In the genomic region with DNA sequence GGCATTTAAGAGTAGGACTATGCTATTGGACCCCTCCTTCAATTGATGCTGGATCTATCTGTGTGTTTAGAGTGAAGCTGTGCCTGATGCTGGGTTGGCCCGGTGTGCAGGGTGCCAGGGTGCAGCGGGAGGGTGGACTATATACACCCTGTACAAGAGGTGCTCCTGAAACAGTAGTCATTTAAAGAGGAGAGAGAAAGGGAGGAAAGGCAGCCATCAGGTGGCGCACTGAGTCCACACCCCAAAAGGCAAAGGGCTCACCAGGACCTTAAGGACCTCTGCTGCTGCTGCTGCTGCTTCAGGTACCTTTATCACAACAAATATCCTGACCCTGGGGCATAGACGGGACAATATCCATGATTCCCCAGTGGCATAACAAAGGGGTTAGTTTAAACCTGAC, we compare ENCODE assay signal across 8 cellular contexts. TPM values are rescaled to one million over a fixed set of nuclear protein-coding genes. Genes with fewer than 3 reads are reported as not detected.
DNase-seq lines count a peak whose midpoint lies in the region; ATAC-seq, FAIRE-seq and TF ChIP-seq lines count a peak whose summit lies in the region.

No MANE protein-coding gene starts in this region.

- no peaks in the 10 kb centered on the region for H3K9me2 ChIP-seq in DOHH2 (replicated peaks; ENCODE audit: control insufficient read depth, low read length)

- H3K4me3 ChIP-seq in DOHH2 (ENCODE audit: low read length) (no peak overlapping the region), small intestine (ENCODE audit: low read depth in 1 of 2, low read length in 2 of 2) (no peak overlapping the region)

- ATAC-seq in GM19351 (IDR thresholded peaks at IDR 0.05; ENCODE audit: unreplicated experiment) = no peak
- ATAC-seq in GM21360 (IDR thresholded peaks at IDR 0.05; ENCODE audit: unreplicated experiment) = no peak

- no peaks in the 10 kb centered on the region for H4K20me1 ChIP-seq in DOHH2 (ENCODE audit: control insufficient read depth, insufficient read depth, low read depth, low read length)

- H3K4me2 ChIP-seq in DOHH2 (ENCODE audit: low read length) = no peak overlapping the region

- peak; percentile 73 for TF ChIP-seq CTCF in DOHH2 (IDR thresholded peaks at IDR 0.05; ENCODE audit: low read depth, low read length, poor library complexity, severe bottlenecking)

- H3K27ac ChIP-seq in DOHH2 (ENCODE audit: low read depth, low read length) (no peak overlapping the region), small intestine (ENCODE audit: low read depth in 1 of 2, low read length in 1 of 2) (no peak overlapping the region)

- 16 to 39% (median 26%) methylated on average over 4 of the region's 4 CpGs for WGBS in small intestine, 3 donors

- no peaks in the 10 kb centered on the region for H3K79me2 ChIP-seq in DOHH2 (ENCODE audit: control insufficient read depth, low read length)

- H3K36me3 ChIP-seq in DOHH2 (ENCODE audit: control insufficient read depth, low read length) (no peaks in the 10 kb centered on the region), small intestine (ENCODE audit: control insufficient read depth in 2 of 2, insufficient read depth in 2 of 2, low read length in 2 of 2) (no peaks in the 10 kb centered on the region)

- peaks cover 7% of the 10 kb centered on the region for H3K9me3 ChIP-seq in DOHH2 (ENCODE audit: control insufficient read depth, insufficient read depth, low read length)
- peaks cover 2% of the 10 kb centered on the region for H3K9me3 ChIP-seq in small intestine (ENCODE audit: control insufficient read depth, low read depth)

- no peaks in the 10 kb centered on the region for H3K27me3 ChIP-seq in DOHH2 (ENCODE audit: control insufficient read depth, low read length)
- no peaks in the 10 kb centered on the region for H3K27me3 ChIP-seq in small intestine (ENCODE audit: control insufficient read depth in 2 of 2, insufficient read depth in 2 of 2, low read length in 2 of 2)

- no peak for FAIRE-seq in small intestine (lab: Jason Lieb, UNC)

- H3K4me1 ChIP-seq in DOHH2 (ENCODE audit: control insufficient read depth, low read length) (no peaks in the 10 kb centered on the region), small intestine (ENCODE audit: control insufficient read depth in 2 of 2, insufficient read depth in 1 of 2, low read depth in 1 of 2, low read length in 1 of 2) (no peaks in the 10 kb centered on the region)

- peak; percentile 7 for DNase-seq in SW480 (ENCODE audit: low spot score)
- DNase-seq in activated naive CD8-positive, alpha-beta T cell treated with anti-CD3 and anti-CD28 coated beads, Interleukin-2, amount 50 U/mL, for 16 hours (ENCODE audit: low read depth, low spot score) = peak; percentile 17
- peak; percentile 61 for DNase-seq in small intestine
- no peak for DNase-seq in foreskin melanocyte
- DNase-seq in NCI-H187 (lab: John Stamatoyannopoulos, UW) = no peak

- no peaks in the 10 kb centered on the region for H3F3A ChIP-seq in DOHH2 (ENCODE audit: control insufficient read depth, insufficient read depth)

RNA-seq across cellular contexts. Expression of a gene that starts 39.4 kb away (rescaled TPM):
- polyA plus RNA-seq in small intestine = 1 to 10 TPM; 2.7 to 3.3 (median 3.0) TPM

RNA-seq across cellular contexts. Expression of a gene that starts 45.7 kb away (rescaled TPM):
- polyA plus RNA-seq in small intestine = 1 to 10 TPM in 1 of 3 donors, not detected in 2; 1.3 TPM

Comparison
In these comparisons a context has a peak if more than half of its experiments do, and no peak if none do; other contexts are left out.
1. DNase-seq: peak in SW480 (single experiment), activated naive CD8-positive, alpha-beta T cell treated with anti-CD3 and anti-CD28 coated beads, Interleukin-2, amount 50 U/mL, for 16 hours (single experiment) and small intestine (single experiment); none in foreskin melanocyte (single experiment) and NCI-H187 (0 of 2).